Comparison of ENCODE assay signal across 22 cellular contexts in the genomic region with DNA sequence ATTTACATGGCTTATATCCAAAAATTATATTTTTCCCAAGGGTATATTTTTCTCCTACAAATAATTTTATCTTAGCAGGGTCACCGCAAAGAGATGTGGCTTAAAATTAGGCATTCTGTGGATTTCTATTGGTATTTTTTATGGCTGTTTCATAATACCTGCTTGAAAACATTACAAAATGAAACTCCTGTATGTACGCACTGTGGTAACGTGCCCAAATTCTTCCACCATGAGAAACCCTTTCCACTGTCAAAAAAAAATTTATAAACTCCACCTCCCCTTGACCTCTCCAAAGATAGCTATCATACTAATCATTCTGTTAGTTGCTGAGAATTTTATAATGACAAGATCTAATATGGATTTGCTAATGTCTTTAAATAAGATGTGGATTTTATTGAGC.
DNase-seq lines count a peak whose midpoint lies in the region; ATAC-seq, FAIRE-seq and TF ChIP-seq lines count a peak whose summit lies in the region.
"Had no signal": no experiment of that assay in that cellular context is flagged by ENCODE, and none has a peak within 500 bp of the region (broad histone marks: within the 10 kb centered on the region; RNA-seq: fewer than 3 reads in every experiment).

No MANE protein-coding gene starts in this region.

- H3K9me3 ChIP-seq in astrocyte (ENCODE audit: insufficient read depth, low read depth, low read length) (no peaks in the 10 kb centered on the region), gastroesophageal sphincter (no peaks in the 10 kb centered on the region)

- DNase-seq in GM03348 (ENCODE audit: low spot score) (peak; percentile 66), astrocyte (ENCODE audit: low read depth) (peak; percentile 82), substantia nigra (lab: John Stamatoyannopoulos, UW) (no peak), H7 (no peak), left colon (no peak), globus pallidus (ENCODE audit: low spot score) (no peak)
- DNase-seq: DMS79 treated with DMSO at 0.1 percent for 48 hours; foreskin melanocyte; immature natural killer cell; NCI-H146; SHP77 treated with DMSO at 0.1 percent for 48 hours; small intestine; stimulated activated naive CD4-positive, alpha-beta T cell had no signal

- peaks cover 5% of the 10 kb centered on the region for H3K27me3 Mint-ChIP-seq in astrocyte (ENCODE audit: low read depth, unreplicated experiment)

- H3K27ac ChIP-seq in astrocyte (ENCODE audit: low read depth, low read length) (no peak overlapping the region), gastroesophageal sphincter (peak overlapping the region in 3 of 4 donors; percentile 29 to 71 (median 71)), substantia nigra (ENCODE audit: low read depth, low read length, poor library complexity, severe bottlenecking) (peak overlapping the region; percentile 95)
- H3K27ac ChIP-seq: C4-2B, HL-60, neural progenitor cell had no signal

- H3K9me3 Mint-ChIP-seq in astrocyte (ENCODE audit: unreplicated experiment): peaks cover 3% of the 10 kb centered on the region
- H3K9me3 Mint-ChIP-seq: neural progenitor cell; T-helper 2 cell treated with Interferon-gamma antibody and Interleukin-4, amounts not matched to agents 5 μg/mL and 100 μg/mL, for 36 hours had no signal

- no peak for FAIRE-seq in astrocyte (lab: Jason Lieb, UNC)
- FAIRE-seq: colon, GM12878, small intestine had no signal

- H3K4me1 Mint-ChIP-seq in astrocyte (ENCODE audit: low read depth, unreplicated experiment): no peaks in the 10 kb centered on the region
- H3K4me1 Mint-ChIP-seq: immature natural killer cell had no signal

- H3K9ac ChIP-seq in astrocyte (ENCODE audit: low read length): peak overlapping the region; percentile 16
- H3K9ac ChIP-seq: neural progenitor cell had no signal

- H3K36me3 ChIP-seq in astrocyte (ENCODE audit: insufficient read depth, low read length) (no peaks in the 10 kb centered on the region), gastroesophageal sphincter (no peaks in the 10 kb centered on the region), H7 (replicated peaks; ENCODE audit: control insufficient read depth, insufficient read depth, low read length) (no peaks in the 10 kb centered on the region)
- H3K36me3 ChIP-seq: neural progenitor cell had no signal

- no peak overlapping the region for H3K4me3 Mint-ChIP-seq in astrocyte (ENCODE audit: unreplicated experiment)
- H3K4me3 Mint-ChIP-seq: immature natural killer cell; neural progenitor cell; T-helper 2 cell treated with Interferon-gamma antibody and Interleukin-4, amounts not matched to agents 5 μg/mL and 100 μg/mL, for 36 hours had no signal

- no peak for TF ChIP-seq EP300 in gastroesophageal sphincter (IDR thresholded peaks at IDR 0.05)

- peaks cover 4% of the 10 kb centered on the region for H4K20me1 ChIP-seq in astrocyte (ENCODE audit: insufficient read depth, low read length)

- no peak for TF ChIP-seq POLR2A in gastroesophageal sphincter (IDR thresholded peaks at IDR 0.05)

- peaks cover 9% of the 10 kb centered on the region for H3K79me2 ChIP-seq in astrocyte (ENCODE audit: insufficient read depth, low read length)

- peak; percentile 84 for ATAC-seq in gastroesophageal sphincter
- ATAC-seq in HG03280 (IDR thresholded peaks at IDR 0.05; ENCODE audit: unreplicated experiment): no peak
- ATAC-seq in left colon: no peak
- ATAC-seq: activated naive CD4-positive, alpha-beta T cell treated with anti-CD3 and anti-CD28 coated beads, Interleukin-2, amount 50 U/mL, for 72 hours; GM12878 had no signal

- 63 to 71% methylated on average over 3 of the region's 3 CpGs for WGBS in gastroesophageal sphincter (ENCODE audit: low coverage in 1 of 2), 2 donors

- H3K4me1 ChIP-seq in astrocyte (ENCODE audit: insufficient read depth, low read length) (peaks cover 9% of the 10 kb centered on the region), gastroesophageal sphincter (no peaks in the 10 kb centered on the region)

- H3K27me3 ChIP-seq in astrocyte (ENCODE audit: insufficient read depth, low read length): no peaks in the 10 kb centered on the region
- no peaks in the 10 kb centered on the region for H3K27me3 ChIP-seq in gastroesophageal sphincter
- no peaks in the 10 kb centered on the region for H3K27me3 ChIP-seq in H7 (ENCODE audit: control insufficient read depth, insufficient read depth, low read length)
- H3K27me3 ChIP-seq: neural progenitor cell had no signal

- H2AFZ ChIP-seq in astrocyte (ENCODE audit: low read depth, low read length): no peak overlapping the region
- H2AFZ ChIP-seq: neural progenitor cell had no signal

- intact Hi-C loops in left colon (cut with DNase I, micrococcal nuclease): no loop called here

- no peaks in the 10 kb centered on the region for H3K36me3 Mint-ChIP-seq in astrocyte (ENCODE audit: low read depth, unreplicated experiment)
- H3K36me3 Mint-ChIP-seq: immature natural killer cell had no signal

- H3K4me3 ChIP-seq in astrocyte (ENCODE audit: insufficient read depth, low read depth, low read length) (no peak overlapping the region), gastroesophageal sphincter (no peak overlapping the region), H7 (ENCODE audit: insufficient read depth, low read depth, low read length) (no peak overlapping the region)
- H3K4me3 ChIP-seq: GM12878, neural progenitor cell had no signal

- no peak overlapping the region for H3K27ac Mint-ChIP-seq in astrocyte (ENCODE audit: unreplicated experiment)
- H3K27ac Mint-ChIP-seq: activated naive CD4-positive, alpha-beta T cell treated with anti-CD3 and anti-CD28 coated beads, Interleukin-2, amount 50 U/mL, for 72 hours; immature natural killer cell; neural progenitor cell; T-helper 2 cell treated with Interferon-gamma antibody and Interleukin-4, amounts not matched to agents 5 μg/mL and 100 μg/mL, for 36 hours had no signal

- TF ChIP-seq CTCF in astrocyte (IDR thresholded peaks at IDR 0.05; ENCODE audit: insufficient read depth, low read depth, low read length) (no peak), gastroesophageal sphincter (IDR thresholded peaks at IDR 0.05) (no peak)

- H3K4me2 ChIP-seq in astrocyte (ENCODE audit: low read length): peak overlapping the region; percentile 36
- H3K4me2 ChIP-seq: neural progenitor cell had no signal

Comparison
In these comparisons a context has a peak if more than half of its experiments do, and no peak if none do; other contexts are left out.
1. DNase-seq: peak in GM03348 (single experiment) and astrocyte (single experiment); none in substantia nigra (0 of 49), H7 (single experiment), left colon (0 of 2) and globus pallidus (single experiment).